In genomic region chr19:13260883-13261653, GRCh38 we compare ENCODE assay signal across 9 cellular contexts.
DNase-seq lines count a peak whose midpoint lies in the region; ATAC-seq and TF ChIP-seq lines count a peak whose summit lies in the region.
"Had no signal": no experiment of that assay in that cellular context is flagged by ENCODE, and none has a peak within 500 bp of the region (broad histone marks: within the 10 kb centered on the region; RNA-seq: fewer than 3 reads in every experiment).

No MANE protein-coding gene starts in this region.

- intact Hi-C loops in esophagus squamous epithelium (cut with DNase I): loop anchor here (5.0 kb wide), 2 partner anchors 69 to 284 kb away; no protein-coding TSS in a partner anchor

- DNase-seq in SKM-1 treated with dmso at 0.1 percent for 144 hours (lab: John Stamatoyannopoulos, UW; ENCODE audit: unreplicated experiment) (peak; percentile 29), SKM-1 (lab: John Stamatoyannopoulos, UW; ENCODE audit: unreplicated experiment) (no peak), RPMI7951 (ENCODE audit: low read depth) (peak; percentile 93), esophagus squamous epithelium (lab: John Stamatoyannopoulos, UW) (no peak), type B pancreatic cell (ENCODE audit: extremely low spot score, unreplicated experiment) (no peak), NCI-H2081 treated with DMSO at 0.1 percent for 48 hours (lab: John Stamatoyannopoulos, UW) (no peak)
- no peak for DNase-seq in effector memory CD8-positive, alpha-beta T cell

- peaks cover 20% of the 10 kb centered on the region for H3K27me3 Mint-ChIP-seq in type B pancreatic cell
- peaks cover 30 to 52% of the 10 kb centered on the region in 2 donors for H3K27me3 Mint-ChIP-seq in effector memory CD8-positive, alpha-beta T cell

- peaks cover 4 to 19% (median 6%) of the 10 kb centered on the region in 3 donors for H3K4me1 ChIP-seq in esophagus squamous epithelium

- H3K4me3 ChIP-seq in esophagus squamous epithelium: no peak overlapping the region

- peak overlapping the region; percentile 48 to 74 (median 62) for H3K27ac ChIP-seq in esophagus squamous epithelium
- H3K27ac ChIP-seq: C4-2B had no signal

- TF ChIP-seq CTCF in esophagus squamous epithelium (IDR thresholded peaks at IDR 0.05) (no peak), type B pancreatic cell (conservative IDR thresholded peaks at IDR 0.05) (no peak)

- H3K9me3 ChIP-seq in esophagus squamous epithelium: peaks cover 0 to 9% (median 0%) of the 10 kb centered on the region in 3 donors

- peak; percentile 52 for ATAC-seq in HG02884 (IDR thresholded peaks at IDR 0.05; ENCODE audit: unreplicated experiment)
- no peak for ATAC-seq in effector memory CD8-positive, alpha-beta T cell (replicated peaks)

- H3K27ac Mint-ChIP-seq in type B pancreatic cell: peak overlapping the region; percentile 94
- no peak overlapping the region for H3K27ac Mint-ChIP-seq in effector memory CD8-positive, alpha-beta T cell

- no peak for TF ChIP-seq POLR2A in esophagus squamous epithelium (IDR thresholded peaks at IDR 0.05)

- peak overlapping the region; percentile 73 for H3K4me3 Mint-ChIP-seq in type B pancreatic cell
- no peak overlapping the region for H3K4me3 Mint-ChIP-seq in effector memory CD8-positive, alpha-beta T cell

- H3K36me3 Mint-ChIP-seq in type B pancreatic cell: no peaks in the 10 kb centered on the region
- H3K36me3 Mint-ChIP-seq in effector memory CD8-positive, alpha-beta T cell (ENCODE audit: insufficient read depth): no peaks in the 10 kb centered on the region

- no peaks in the 10 kb centered on the region for H3K36me3 ChIP-seq in esophagus squamous epithelium

- peaks cover 6% of the 10 kb centered on the region for H3K9me3 Mint-ChIP-seq in type B pancreatic cell
- H3K9me3 Mint-ChIP-seq in effector memory CD8-positive, alpha-beta T cell: no peaks in the 10 kb centered on the region

- peaks cover 0 to 15% (median 0%) of the 10 kb centered on the region in 4 donors for H3K27me3 ChIP-seq in esophagus squamous epithelium

- no peaks in the 10 kb centered on the region for H3K4me1 Mint-ChIP-seq in type B pancreatic cell (ENCODE audit: unreplicated experiment)
- no peaks in the 10 kb centered on the region for H3K4me1 Mint-ChIP-seq in effector memory CD8-positive, alpha-beta T cell (ENCODE audit: low read depth in 2 of 2)

- 49 to 65% methylated on average over 9 of the region's 9 CpGs for WGBS in esophagus squamous epithelium, 2 donors

Comparison
In these comparisons a context has a peak if more than half of its experiments do, and no peak if none do; other contexts are left out.
1. DNase-seq: peak in SKM-1 treated with dmso at 0.1 percent for 144 hours (single experiment) and RPMI7951 (single experiment); none in SKM-1 (single experiment), esophagus squamous epithelium (single experiment), type B pancreatic cell (single experiment), NCI-H2081 treated with DMSO at 0.1 percent for 48 hours (single experiment) and effector memory CD8-positive, alpha-beta T cell (0 of 3).